ENCODE assay signal across 1 cellular context in genomic region chr9:83920469-83920941, GRCh38.
TF ChIP-seq lines count a peak whose summit lies in the region.

No MANE protein-coding gene starts in this region.

TF ChIP-seq in GM12878, 131 proteins besides CTCF, POLR2A, EP300 and RAD21 (continued from another document and continues in another):
- no peak for TF ChIP-seq REST (IDR thresholded peaks at IDR 0.05; ENCODE audit: low read depth, low read length)
- TF ChIP-seq SP1 (IDR thresholded peaks at IDR 0.05; ENCODE audit: low read depth, low read length), result no peak
- no peak for TF ChIP-seq NRF1 (conservative IDR thresholded peaks at IDR 0.05; ENCODE audit: low read depth, low read length)
- TF ChIP-seq IRF4 (IDR thresholded peaks at IDR 0.05; ENCODE audit: low read depth, low read length), result no peak
- TF ChIP-seq, protein P1, sequence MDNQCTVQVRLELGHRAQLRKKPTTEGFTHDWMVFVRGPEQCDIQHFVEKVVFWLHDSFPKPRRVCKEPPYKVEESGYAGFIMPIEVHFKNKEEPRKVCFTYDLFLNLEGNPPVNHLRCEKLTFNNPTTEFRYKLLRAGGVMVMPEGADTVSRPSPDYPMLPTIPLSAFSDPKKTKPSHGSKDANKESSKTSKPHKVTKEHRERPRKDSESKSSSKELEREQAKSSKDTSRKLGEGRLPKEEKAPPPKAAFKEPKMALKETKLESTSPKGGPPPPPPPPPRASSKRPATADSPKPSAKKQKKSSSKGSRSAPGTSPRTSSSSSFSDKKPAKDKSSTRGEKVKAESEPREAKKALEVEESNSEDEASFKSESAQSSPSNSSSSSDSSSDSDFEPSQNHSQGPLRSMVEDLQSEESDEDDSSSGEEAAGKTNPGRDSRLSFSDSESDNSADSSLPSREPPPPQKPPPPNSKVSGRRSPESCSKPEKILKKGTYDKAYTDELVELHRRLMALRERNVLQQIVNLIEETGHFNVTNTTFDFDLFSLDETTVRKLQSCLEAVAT (IDR thresholded peaks at IDR 0.05), result 0 out of 2 replicates have a peak, but pooled peaks have one; percentile 26
- no peak for TF ChIP-seq SREBF2 (IDR thresholded peaks at IDR 0.05; ENCODE audit: low read length)
- TF ChIP-seq TCF3 (IDR thresholded peaks at IDR 0.05; ENCODE audit: borderline replicate concordance, insufficient read depth, low read depth, low read length), result 0 out of 2 replicates have a peak, but pooled peaks have one; percentile 18
- peak; percentile 82; the same call in 1 of the 2 replicates for TF ChIP-seq ZBED1 (IDR thresholded peaks at IDR 0.05; ENCODE audit: borderline replicate concordance)
- no peak; the same call in 1 of the 2 replicates for TF ChIP-seq ATF2 (IDR thresholded peaks at IDR 0.05; ENCODE audit: low read length)
- TF ChIP-seq ZNF384 (IDR thresholded peaks at IDR 0.05; ENCODE audit: borderline replicate concordance, low read depth, low read length), result no peak
- TF ChIP-seq CEBPB (IDR thresholded peaks at IDR 0.05; ENCODE audit: borderline replicate concordance in 1 of 2, low read depth in 2 of 2, low read length in 2 of 2), result no peak
- no peak for TF ChIP-seq RELA (IDR thresholded peaks at IDR 0.05; ENCODE audit: borderline replicate concordance, partially characterized antibody)
- TF ChIP-seq GATAD2B (conservative IDR thresholded peaks at IDR 0.05; ENCODE audit: low read depth), result no peak
- TF ChIP-seq ZNF217 (IDR thresholded peaks at IDR 0.05), result no peak
- TF ChIP-seq SMAD1 (IDR thresholded peaks at IDR 0.05; ENCODE audit: low read depth, partially characterized antibody), result no peak
- no peak for TF ChIP-seq NFYA (IDR thresholded peaks at IDR 0.05; ENCODE audit: borderline replicate concordance, low read depth, low read length)
- TF ChIP-seq CBX5 (IDR thresholded peaks at IDR 0.05; ENCODE audit: low read depth), result no peak
- TF ChIP-seq EED (IDR thresholded peaks at IDR 0.05; ENCODE audit: low read depth), result peak; percentile 55
- no peak for TF ChIP-seq KDM1A (IDR thresholded peaks at IDR 0.05; ENCODE audit: borderline replicate concordance)
- TF ChIP-seq SREBF1 (IDR thresholded peaks at IDR 0.05; ENCODE audit: low read length), result no peak
- no peak for TF ChIP-seq MAX (IDR thresholded peaks at IDR 0.05; ENCODE audit: low read depth, low read length)
- TF ChIP-seq, protein P2, sequence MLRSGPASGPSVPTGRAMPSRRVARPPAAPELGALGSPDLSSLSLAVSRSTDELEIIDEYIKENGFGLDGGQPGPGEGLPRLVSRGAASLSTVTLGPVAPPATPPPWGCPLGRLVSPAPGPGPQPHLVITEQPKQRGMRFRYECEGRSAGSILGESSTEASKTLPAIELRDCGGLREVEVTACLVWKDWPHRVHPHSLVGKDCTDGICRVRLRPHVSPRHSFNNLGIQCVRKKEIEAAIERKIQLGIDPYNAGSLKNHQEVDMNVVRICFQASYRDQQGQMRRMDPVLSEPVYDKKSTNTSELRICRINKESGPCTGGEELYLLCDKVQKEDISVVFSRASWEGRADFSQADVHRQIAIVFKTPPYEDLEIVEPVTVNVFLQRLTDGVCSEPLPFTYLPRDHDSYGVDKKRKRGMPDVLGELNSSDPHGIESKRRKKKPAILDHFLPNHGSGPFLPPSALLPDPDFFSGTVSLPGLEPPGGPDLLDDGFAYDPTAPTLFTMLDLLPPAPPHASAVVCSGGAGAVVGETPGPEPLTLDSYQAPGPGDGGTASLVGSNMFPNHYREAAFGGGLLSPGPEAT (IDR thresholded peaks at IDR 0.05; ENCODE audit: low read depth), result no peak
- TF ChIP-seq WRNIP1 (IDR thresholded peaks at IDR 0.05; ENCODE audit: borderline replicate concordance, low read depth, low read length), result no peak
- no peak for TF ChIP-seq YY1 (IDR thresholded peaks at IDR 0.05; ENCODE audit: low read depth, low read length)
- no peak for TF ChIP-seq RFX5 (IDR thresholded peaks at IDR 0.05; ENCODE audit: low read depth, low read length)
- no peak for TF ChIP-seq TARDBP (IDR thresholded peaks at IDR 0.05; ENCODE audit: borderline replicate concordance)
- TF ChIP-seq DPF2 (IDR thresholded peaks at IDR 0.05), result no peak
- TF ChIP-seq JUND (IDR thresholded peaks at IDR 0.05; ENCODE audit: low read depth, low read length), result no peak
- TF ChIP-seq, protein P3, sequence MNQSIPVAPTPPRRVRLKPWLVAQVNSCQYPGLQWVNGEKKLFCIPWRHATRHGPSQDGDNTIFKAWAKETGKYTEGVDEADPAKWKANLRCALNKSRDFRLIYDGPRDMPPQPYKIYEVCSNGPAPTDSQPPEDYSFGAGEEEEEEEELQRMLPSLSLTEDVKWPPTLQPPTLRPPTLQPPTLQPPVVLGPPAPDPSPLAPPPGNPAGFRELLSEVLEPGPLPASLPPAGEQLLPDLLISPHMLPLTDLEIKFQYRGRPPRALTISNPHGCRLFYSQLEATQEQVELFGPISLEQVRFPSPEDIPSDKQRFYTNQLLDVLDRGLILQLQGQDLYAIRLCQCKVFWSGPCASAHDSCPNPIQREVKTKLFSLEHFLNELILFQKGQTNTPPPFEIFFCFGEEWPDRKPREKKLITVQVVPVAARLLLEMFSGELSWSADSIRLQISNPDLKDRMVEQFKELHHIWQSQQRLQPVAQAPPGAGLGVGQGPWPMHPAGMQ (IDR thresholded peaks at IDR 0.05; ENCODE audit: borderline replicate concordance), result no peak
- TF ChIP-seq FOS (IDR thresholded peaks at IDR 0.05; ENCODE audit: borderline replicate concordance, extremely low read depth, insufficient read length), result no peak
- TF ChIP-seq NR2F1 (conservative IDR thresholded peaks at IDR 0.05), result no peak
- no peak for TF ChIP-seq CHD4 (IDR thresholded peaks at IDR 0.05)
- TF ChIP-seq TAF1 (IDR thresholded peaks at IDR 0.05; ENCODE audit: borderline replicate concordance, low read depth, low read length), result no peak
- TF ChIP-seq BCLAF1 (IDR thresholded peaks at IDR 0.05), result no peak
- TF ChIP-seq STAT1 (conservative IDR thresholded peaks at IDR 0.05), result no peak
- TF ChIP-seq, protein P4, sequence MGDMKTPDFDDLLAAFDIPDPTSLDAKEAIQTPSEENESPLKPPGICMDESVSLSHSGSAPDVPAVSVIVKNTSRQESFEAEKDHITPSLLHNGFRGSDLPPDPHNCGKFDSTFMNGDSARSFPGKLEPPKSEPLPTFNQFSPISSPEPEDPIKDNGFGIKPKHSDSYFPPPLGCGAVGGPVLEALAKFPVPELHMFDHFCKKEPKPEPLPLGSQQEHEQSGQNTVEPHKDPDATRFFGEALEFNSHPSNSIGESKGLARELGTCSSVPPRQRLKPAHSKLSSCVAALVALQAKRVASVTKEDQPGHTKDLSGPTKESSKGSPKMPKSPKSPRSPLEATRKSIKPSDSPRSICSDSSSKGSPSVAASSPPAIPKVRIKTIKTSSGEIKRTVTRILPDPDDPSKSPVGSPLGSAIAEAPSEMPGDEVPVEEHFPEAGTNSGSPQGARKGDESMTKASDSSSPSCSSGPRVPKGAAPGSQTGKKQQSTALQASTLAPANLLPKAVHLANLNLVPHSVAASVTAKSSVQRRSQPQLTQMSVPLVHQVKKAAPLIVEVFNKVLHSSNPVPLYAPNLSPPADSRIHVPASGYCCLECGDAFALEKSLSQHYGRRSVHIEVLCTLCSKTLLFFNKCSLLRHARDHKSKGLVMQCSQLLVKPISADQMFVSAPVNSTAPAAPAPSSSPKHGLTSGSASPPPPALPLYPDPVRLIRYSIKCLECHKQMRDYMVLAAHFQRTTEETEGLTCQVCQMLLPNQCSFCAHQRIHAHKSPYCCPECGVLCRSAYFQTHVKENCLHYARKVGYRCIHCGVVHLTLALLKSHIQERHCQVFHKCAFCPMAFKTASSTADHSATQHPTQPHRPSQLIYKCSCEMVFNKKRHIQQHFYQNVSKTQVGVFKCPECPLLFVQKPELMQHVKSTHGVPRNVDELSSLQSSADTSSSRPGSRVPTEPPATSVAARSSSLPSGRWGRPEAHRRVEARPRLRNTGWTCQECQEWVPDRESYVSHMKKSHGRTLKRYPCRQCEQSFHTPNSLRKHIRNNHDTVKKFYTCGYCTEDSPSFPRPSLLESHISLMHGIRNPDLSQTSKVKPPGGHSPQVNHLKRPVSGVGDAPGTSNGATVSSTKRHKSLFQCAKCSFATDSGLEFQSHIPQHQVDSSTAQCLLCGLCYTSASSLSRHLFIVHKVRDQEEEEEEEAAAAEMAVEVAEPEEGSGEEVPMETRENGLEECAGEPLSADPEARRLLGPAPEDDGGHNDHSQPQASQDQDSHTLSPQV (IDR thresholded peaks at IDR 0.05), result no peak
- peak; percentile 50; the same call in 1 of the 2 replicates for TF ChIP-seq FOXM1 (IDR thresholded peaks at IDR 0.05; ENCODE audit: low read depth, low read length)
- TF ChIP-seq ZZZ3 (IDR thresholded peaks at IDR 0.05; ENCODE audit: control insufficient read depth, insufficient read length, low read depth), result no peak
- TF ChIP-seq, protein P5, sequence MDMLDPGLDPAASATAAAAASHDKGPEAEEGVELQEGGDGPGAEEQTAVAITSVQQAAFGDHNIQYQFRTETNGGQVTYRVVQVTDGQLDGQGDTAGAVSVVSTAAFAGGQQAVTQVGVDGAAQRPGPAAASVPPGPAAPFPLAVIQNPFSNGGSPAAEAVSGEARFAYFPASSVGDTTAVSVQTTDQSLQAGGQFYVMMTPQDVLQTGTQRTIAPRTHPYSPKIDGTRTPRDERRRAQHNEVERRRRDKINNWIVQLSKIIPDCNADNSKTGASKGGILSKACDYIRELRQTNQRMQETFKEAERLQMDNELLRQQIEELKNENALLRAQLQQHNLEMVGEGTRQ (IDR thresholded peaks at IDR 0.05; ENCODE audit: borderline replicate concordance, low read depth, low read length), result no peak
- 0 out of 2 replicates have a peak, but pooled peaks have one; percentile 18 for TF ChIP-seq RB1 (IDR thresholded peaks at IDR 0.05; ENCODE audit: borderline replicate concordance)
- no peak for TF ChIP-seq PAX5 (IDR thresholded peaks at IDR 0.05; ENCODE audit: borderline replicate concordance, low read depth, low read length)
- TF ChIP-seq POU2F2 (IDR thresholded peaks at IDR 0.05; ENCODE audit: borderline replicate concordance, low read depth, low read length), result no peak
- TF ChIP-seq, protein P6, sequence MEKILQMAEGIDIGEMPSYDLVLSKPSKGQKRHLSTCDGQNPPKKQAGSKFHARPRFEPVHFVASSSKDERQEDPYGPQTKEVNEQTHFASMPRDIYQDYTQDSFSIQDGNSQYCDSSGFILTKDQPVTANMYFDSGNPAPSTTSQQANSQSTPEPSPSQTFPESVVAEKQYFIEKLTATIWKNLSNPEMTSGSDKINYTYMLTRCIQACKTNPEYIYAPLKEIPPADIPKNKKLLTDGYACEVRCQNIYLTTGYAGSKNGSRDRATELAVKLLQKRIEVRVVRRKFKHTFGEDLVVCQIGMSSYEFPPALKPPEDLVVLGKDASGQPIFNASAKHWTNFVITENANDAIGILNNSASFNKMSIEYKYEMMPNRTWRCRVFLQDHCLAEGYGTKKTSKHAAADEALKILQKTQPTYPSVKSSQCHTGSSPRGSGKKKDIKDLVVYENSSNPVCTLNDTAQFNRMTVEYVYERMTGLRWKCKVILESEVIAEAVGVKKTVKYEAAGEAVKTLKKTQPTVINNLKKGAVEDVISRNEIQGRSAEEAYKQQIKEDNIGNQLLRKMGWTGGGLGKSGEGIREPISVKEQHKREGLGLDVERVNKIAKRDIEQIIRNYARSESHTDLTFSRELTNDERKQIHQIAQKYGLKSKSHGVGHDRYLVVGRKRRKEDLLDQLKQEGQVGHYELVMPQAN (conservative IDR thresholded peaks at IDR 0.05), result no peak
